8 cellular contexts compared by ENCODE assay signal in the genomic region with DNA sequence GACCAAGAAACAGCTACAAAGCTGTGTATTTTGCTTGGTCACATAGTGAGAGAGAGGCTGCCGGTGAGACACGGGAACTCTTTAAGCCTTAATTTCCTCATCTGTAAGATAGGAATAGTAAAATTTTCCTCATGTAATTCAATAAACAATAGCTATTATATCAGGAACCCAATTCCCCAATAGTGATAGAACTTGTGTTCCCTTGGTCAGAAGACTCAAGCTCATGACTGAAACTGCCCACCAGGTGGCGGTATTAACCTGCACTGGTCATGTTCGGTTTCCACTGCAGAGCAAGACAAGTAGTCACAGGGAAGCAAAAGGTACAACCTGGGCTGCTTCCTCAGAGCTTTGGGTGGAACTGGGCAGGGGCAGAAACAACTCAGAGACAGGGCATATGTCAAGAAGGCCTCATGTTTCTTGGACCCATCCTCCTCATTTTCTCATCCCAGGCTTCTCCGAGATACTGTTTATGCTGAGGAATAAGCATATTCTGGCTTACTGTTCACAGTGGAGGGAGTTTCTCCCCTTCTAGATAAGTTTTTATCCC. TPM values are rescaled to one million over a fixed set of nuclear protein-coding genes. Genes with fewer than 3 reads are reported as not detected.
A peak's percentile ranks its signal among the peaks of the same experiment; 100 is the strongest.
DNase-seq lines count a peak whose midpoint lies in the region; ATAC-seq and TF ChIP-seq lines count a peak whose summit lies in the region.

No MANE protein-coding gene starts in this region.

- ATAC-seq in CD4-positive, alpha-beta T cell (ENCODE audit: poor library complexity) = peak; percentile 67
- ATAC-seq in GM21528 (IDR thresholded peaks at IDR 0.05; ENCODE audit: low FRiP score, unreplicated experiment) = no peak

- peaks cover 10% of the 10 kb centered on the region for H3K36me3 ChIP-seq in WERI-Rb-1

- CTCF ChIA-PET in CD4-positive, alpha-beta T cell (lab: Charles Lee) = interaction anchor here (0.5 to 4.3 kb wide), 42 partner anchors 9 to 1485 kb away, joined by 3 to 136 read pairs (median 4); partner anchors contain the start of genes ACIN1, C14orf119, CDH24 and HAUS4
- CTCF ChIA-PET in MCF 10A (lab: Yijun Ruan, JAX) = interaction anchor here (0.6 to 24.6 kb wide), 56 partner anchors 9 to 1410 kb away, joined by 3 to 620 read pairs (median 5); partner anchors contain the start of genes ACIN1, CDH24, HAUS4 and PRMT5

- peaks cover 3% of the 10 kb centered on the region for H3K4me1 Mint-ChIP-seq in CD4-positive, alpha-beta T cell (ENCODE audit: low read depth)
- peaks cover 6% of the 10 kb centered on the region for H3K4me1 Mint-ChIP-seq in MCF 10A (ENCODE audit: insufficient read depth, unreplicated experiment)

- no peaks in the 10 kb centered on the region for H3K9me3 Mint-ChIP-seq in CD4-positive, alpha-beta T cell
- no peaks in the 10 kb centered on the region for H3K9me3 Mint-ChIP-seq in MCF 10A (ENCODE audit: unreplicated experiment)

- no peaks in the 10 kb centered on the region for H3K9me3 ChIP-seq in CD4-positive, alpha-beta T cell (ENCODE audit: control insufficient read depth, low read length)
- H3K9me3 ChIP-seq in WERI-Rb-1 (ENCODE audit: severe bottlenecking) = no peaks in the 10 kb centered on the region

- H3K27ac ChIP-seq in CD4-positive, alpha-beta T cell (ENCODE audit: low read depth, low read length) = no peak overlapping the region
- no peak overlapping the region for H3K27ac ChIP-seq in WERI-Rb-1

- H3K4me3 Mint-ChIP-seq in CD4-positive, alpha-beta T cell = peak overlapping the region; percentile 3
- H3K4me3 Mint-ChIP-seq in MCF 10A (ENCODE audit: unreplicated experiment) = no peak overlapping the region

- TF ChIP-seq CTCF in CD4-positive, alpha-beta T cell (IDR thresholded peaks at IDR 0.05) = peak; percentile 95
- TF ChIP-seq CTCF in HFF-Myc (IDR thresholded peaks at IDR 0.05; ENCODE audit: low read depth, low read length, missing control alignments) = peak; percentile 95
- TF ChIP-seq CTCF in WERI-Rb-1 (IDR thresholded peaks at IDR 0.05; ENCODE audit: low read depth, low read length) = peak; percentile 79
- peak; percentile 75 for TF ChIP-seq CTCF in MCF 10A (IDR thresholded peaks at IDR 0.05; ENCODE audit: unreplicated experiment)

- H3K27me3 Mint-ChIP-seq in CD4-positive, alpha-beta T cell = no peaks in the 10 kb centered on the region
- H3K27me3 Mint-ChIP-seq in MCF 10A (ENCODE audit: insufficient read depth, unreplicated experiment) = no peaks in the 10 kb centered on the region

- H3K4me3 ChIP-seq in HFF-Myc (replicated peaks; ENCODE audit: low read depth, low read length) (no peak overlapping the region), WERI-Rb-1 (ENCODE audit: low read depth, low read length) (no peak overlapping the region)

- DNase-seq in CD4-positive, alpha-beta T cell = peak; percentile 81 to 92 (median 88)
- DNase-seq in HFF-Myc (ENCODE audit: extremely low read depth, low read depth) (peak; percentile 71), NCI-H2227 treated with DMSO at 0.1 percent for 48 hours (lab: John Stamatoyannopoulos, UW) (peak; percentile 62), WERI-Rb-1 (peak; percentile 85), MCF 10A (ENCODE audit: unreplicated experiment) (peak; percentile 87), iris pigment epithelial cell (ENCODE audit: low read depth) (peak; percentile 83)
- DNase-seq in stimulated activated CD4-positive, alpha-beta T cell treated with anti-CD3 and anti-CD28 coated beads, Interleukin-1b, Interleukin-23, amount 100 ng/mL, for 24 hours (ENCODE audit: low read depth in 4 of 4, low spot score in 1 of 4) = peak; percentile 83 to 86 (median 84)

- no peak overlapping the region for H3K27ac Mint-ChIP-seq in CD4-positive, alpha-beta T cell
- no peak overlapping the region for H3K27ac Mint-ChIP-seq in MCF 10A (ENCODE audit: low read depth, unreplicated experiment)

- POLR2A ChIA-PET in CD4-positive, alpha-beta T cell (lab: Charles Lee) = interaction anchor here (0.5 to 2.1 kb wide), 15 partner anchors 8 to 483 kb away, joined by 3 to 42 read pairs (median 3); partner anchors contain the start of genes CDH24 and HAUS4
- POLR2A ChIA-PET in MCF 10A (lab: Yijun Ruan, JAX) = interaction anchor here (0.6 to 12.7 kb wide), 22 partner anchors 9 to 431 kb away, joined by 3 to 133 read pairs (median 4); partner anchors contain the start of genes ACIN1, C14orf119, CDH24 and HAUS4

- intact Hi-C loops in CD4-positive, alpha-beta T cell (cut with DNase I, micrococcal nuclease) = loop anchor here (1.0 to 10.0 kb wide), 3 partner anchors 72 to 200 kb away; partner anchors contain the start of gene SLC7A8 (in 1 of the 2)
- intact Hi-C loops in MCF 10A (cut with micrococcal nuclease) = loop anchor here (1.0 kb wide), 2 partner anchors 72 to 123 kb away; no protein-coding TSS in a partner anchor

- peaks cover 5% of the 10 kb centered on the region for H3K27me3 ChIP-seq in CD4-positive, alpha-beta T cell (ENCODE audit: control insufficient read depth, insufficient read depth, low read length)
- H3K27me3 ChIP-seq in WERI-Rb-1 (ENCODE audit: insufficient read depth, low read depth, severe bottlenecking) = no peaks in the 10 kb centered on the region

- peaks cover 23% of the 10 kb centered on the region for H3K36me3 Mint-ChIP-seq in CD4-positive, alpha-beta T cell (ENCODE audit: low read depth)
- peaks cover 32% of the 10 kb centered on the region for H3K36me3 Mint-ChIP-seq in MCF 10A (ENCODE audit: insufficient read depth, unreplicated experiment)

- BruUV-seq in MCF 10A (replicated peaks; lab: Mats Ljungman, UMichigan) = no TSS peak

RNA-seq across cellular contexts. Expression of gene AJUBA, which starts 4.2 kb away (rescaled TPM):
- 1 to 10 TPM in 1 of 2 experiments, under 1 TPM in 1; 0.67 to 1.1 TPM for total RNA-seq in CD4-positive, alpha-beta T cell
- total RNA-seq in MCF 10A (2022) = 82.1 and 138 TPM in 2 replicates

RNA-seq across cellular contexts. Expression of gene C14orf93, which starts 23.4 kb away (rescaled TPM):
- 1 to 10 TPM; 7.6 to 8.4 TPM for total RNA-seq in CD4-positive, alpha-beta T cell
- total RNA-seq in MCF 10A (2022) = 6.1 and 7.1 TPM in 2 replicates

RNA-seq across cellular contexts. Expression of gene HAUS4, which starts 29.7 kb away (rescaled TPM):
- 10 to 100 TPM; 17.5 to 19.6 TPM for total RNA-seq in CD4-positive, alpha-beta T cell
- 39.0 and 44.4 TPM in 2 replicates for total RNA-seq in MCF 10A (2022)

RNA-seq across cellular contexts. Expression of gene PSMB5, which starts 48.1 kb away (rescaled TPM):
- 10 to 100 TPM; 20.1 to 24.5 TPM for total RNA-seq in CD4-positive, alpha-beta T cell
- total RNA-seq in MCF 10A (2022) = 162 and 173 TPM in 2 replicates

RNA-seq across cellular contexts. Expression of gene PSMB11, which starts 55.4 kb away (rescaled TPM):
- under 1 TPM; 0.16 to 0.31 TPM for total RNA-seq in CD4-positive, alpha-beta T cell
- total RNA-seq in MCF 10A (2022) = not detected in 2 replicates

Comparison
In these comparisons a context has a peak if more than half of its experiments do, and no peak if none do; other contexts are left out.
1. RNA of gene AJUBA, which starts 4.2 kb away (total RNA-seq): 82.1 to 138 TPM in MCF 10A; 0.67 to 1.1 TPM in CD4-positive, alpha-beta T cell; every median in the first group is over 10 times any median in the second.
2. Peak in every context shown above with its lines, with median percentiles within 50 percentile points of each other: DNase-seq and CTCF ChIP-seq.